In the genomic region with DNA sequence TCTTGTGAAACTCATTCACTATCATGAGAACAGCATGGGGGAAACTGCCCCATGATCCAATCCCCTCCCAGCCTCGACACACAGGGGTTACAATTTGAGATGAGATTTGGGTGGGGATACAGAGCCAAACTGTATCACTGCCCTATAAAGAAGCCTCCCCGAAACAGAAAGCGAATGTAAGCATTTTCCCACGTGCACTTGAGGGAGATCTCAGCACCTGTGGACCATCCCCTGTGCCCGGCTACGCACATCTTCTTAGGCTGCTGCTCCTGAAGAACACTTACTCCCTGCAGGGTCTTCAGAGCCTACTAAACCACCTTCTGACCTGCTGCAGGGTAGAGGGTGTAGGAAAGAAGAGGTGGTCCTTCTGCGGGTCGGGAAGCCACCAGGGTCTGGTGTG, we compare ENCODE assay signal across 27 cellular contexts.
"Had no signal": no experiment of that assay in that cellular context is flagged by ENCODE, and none has a peak within 500 bp of the region (broad histone marks: within the 10 kb centered on the region; RNA-seq: fewer than 3 reads in every experiment).

No MANE protein-coding gene starts in this region.

- H3K4me3 ChIP-seq: ascending aorta, cardiac muscle cell had no signal

- H3K36me3 ChIP-seq: ascending aorta, cardiac muscle cell had no signal

- DNase-seq: activated B cell treated with CpG ODN at 0.5 μM for 24 hours; activated CD4-positive, alpha-beta memory T cell treated with anti-CD3 and anti-CD28 coated beads, Interleukin-2, amount 10 ng/mL, durations not matched to agents 7 days and 5 days; activated CD4-positive, alpha-beta T cell treated with anti-CD3 and anti-CD28 coated beads for 4 hours; activated CD4-positive, alpha-beta T cell treated with anti-CD3 and anti-CD28 coated beads, Interleukin-2, amount 10 ng/mL, durations not matched to agents 24 days and 14 days; activated CD4-positive, alpha-beta T cell treated with anti-CD3 and anti-CD28 coated beads, Interleukin-2, amount 50 U/mL, for 1 hour; activated CD4-positive, alpha-beta T cell treated with anti-CD3 and anti-CD28 coated beads, Interleukin-2, amount 50 U/mL, for 48 hours; activated CD4-positive, CD25-positive, alpha-beta regulatory T cell treated with anti-CD3 and anti-CD28 coated beads, Interleukin-2, amount 50 U/mL, for 72 hours; activated CD8-positive, alpha-beta memory T cell treated with anti-CD3 and anti-CD28 coated beads for 24 hours; activated CD8-positive, alpha-beta memory T cell treated with anti-CD3 and anti-CD28 coated beads, Interleukin-2, amount 10 ng/mL, durations not matched to agents 7 days and 5 days; activated CD8-positive, alpha-beta memory T cell treated with anti-CD3 and anti-CD28 coated beads, Interleukin-2, amount 50 U/mL, for 48 hours; activated CD8-positive, alpha-beta T cell treated with anti-CD3 and anti-CD28 coated beads, Interleukin-2, amount 10 ng/mL, durations not matched to agents 7 days and 5 days; activated effector memory CD4-positive, alpha-beta T cell treated with Interleukin-2 at 50 U/mL for 16 hours; activated gamma-delta T cell; activated naive CD4-positive, alpha-beta T cell treated with anti-CD3 and anti-CD28 coated beads, Interleukin-2, amount 10 ng/mL, durations not matched to agents 7 days and 5 days; activated naive CD4-positive, alpha-beta T cell treated with Interleukin-2 at 50 U/mL for 16 hours; activated naive CD8-positive, alpha-beta T cell treated with anti-CD3 and anti-CD28 coated beads, Interleukin-2, amount 10 ng/mL, durations not matched to agents 7 days and 5 days; activated naive CD8-positive, alpha-beta T cell treated with anti-CD3 and anti-CD28 coated beads, Interleukin-2, amount 50 U/mL, for 24 hours; activated T-cell treated with anti-CD3 and anti-CD28 coated beads, Interleukin-2, amount 50 U/mL, for 24 hours; activated T-cell treated with anti-CD3 and anti-CD28 coated beads, Interleukin-2, amount 50 U/mL, for 48 hours; amygdala; anterior cingulate cortex; central memory CD4-positive, alpha-beta T cell; T-helper 2 cell; T-helper 9 cell had no signal

- H3K4me1 ChIP-seq: ascending aorta had no signal

- H3K27me3 ChIP-seq: ascending aorta, cardiac muscle cell had no signal

- H3K27ac ChIP-seq: ascending aorta, cardiac muscle cell, VCaP had no signal

- ATAC-seq: activated CD8-positive, alpha-beta memory T cell treated with anti-CD3 and anti-CD28 coated beads, Interleukin-2, amount 10 ng/mL, durations not matched to agents 7 days and 5 days; activated CD8-positive, alpha-beta T cell treated with anti-CD3 and anti-CD28 coated beads, Interleukin-2, amount 10 ng/mL, durations not matched to agents 7 days and 5 days; activated naive CD8-positive, alpha-beta T cell treated with anti-CD3 and anti-CD28 coated beads, Interleukin-2, amount 50 U/mL, for 24 hours had no signal
